ENCODE assay signal across 8 cellular contexts in genomic region chr1:119808972-119809550, GRCh38. TPM values are rescaled to one million over a fixed set of nuclear protein-coding genes. Genes with fewer than 3 reads are reported as not detected.
DNase-seq lines count a peak whose midpoint lies in the region; ATAC-seq, FAIRE-seq and TF ChIP-seq lines count a peak whose summit lies in the region.

No MANE protein-coding gene starts in this region.

- no peaks in the 10 kb centered on the region for H3K4me1 Mint-ChIP-seq in activated naive CD8-positive, alpha-beta T cell treated with anti-CD3 and anti-CD28 coated beads, Interleukin-2, amount 50 U/mL, for 24 hours

- peaks cover 5% of the 10 kb centered on the region for H3K27me3 Mint-ChIP-seq in activated naive CD8-positive, alpha-beta T cell treated with anti-CD3 and anti-CD28 coated beads, Interleukin-2, amount 50 U/mL, for 24 hours

- no peaks in the 10 kb centered on the region for H3K4me1 ChIP-seq in heart right ventricle

- WGBS in heart right ventricle, 2 donors, result 2% methylated on average over 6 of the region's 6 CpGs

- peak; percentile 58 for ATAC-seq in HG02571 (IDR thresholded peaks at IDR 0.05; ENCODE audit: unreplicated experiment)
- peak; percentile 77 for ATAC-seq in activated naive CD8-positive, alpha-beta T cell treated with anti-CD3 and anti-CD28 coated beads, Interleukin-2, amount 50 U/mL, for 24 hours
- peak in 6 of 8 donors; percentile 66 to 82 (median 73) for ATAC-seq in heart right ventricle
- no peak for ATAC-seq in GM18520 (IDR thresholded peaks at IDR 0.05; ENCODE audit: unreplicated experiment)

- TF ChIP-seq CTCF in heart right ventricle (IDR thresholded peaks at IDR 0.05), result peak; percentile 63 to 94 (median 86)

- peak; percentile 67 for FAIRE-seq in G401.6 (lab: Jason Lieb, UNC)

- H3K9me3 Mint-ChIP-seq in activated naive CD8-positive, alpha-beta T cell treated with anti-CD3 and anti-CD28 coated beads, Interleukin-2, amount 50 U/mL, for 24 hours, result no peaks in the 10 kb centered on the region

- DNase-seq in NCI-H146 treated with DMSO at 0.1 percent for 48 hours (lab: John Stamatoyannopoulos, UW; ENCODE audit: unreplicated experiment) (peak; percentile 46), SW480 (ENCODE audit: low spot score) (peak; percentile 64), heart right ventricle (peak; percentile 45 to 70), renal cortical epithelial cell (ENCODE audit: low read depth) (peak; percentile 62)
- DNase-seq in activated naive CD8-positive, alpha-beta T cell treated with anti-CD3 and anti-CD28 coated beads, Interleukin-2, amount 50 U/mL, for 24 hours, result peak; percentile 77

- no peak overlapping the region for H3K4me3 Mint-ChIP-seq in activated naive CD8-positive, alpha-beta T cell treated with anti-CD3 and anti-CD28 coated beads, Interleukin-2, amount 50 U/mL, for 24 hours

- H3K27ac Mint-ChIP-seq in activated naive CD8-positive, alpha-beta T cell treated with anti-CD3 and anti-CD28 coated beads, Interleukin-2, amount 50 U/mL, for 24 hours, result no peak overlapping the region

- no peaks in the 10 kb centered on the region for H3K36me3 Mint-ChIP-seq in activated naive CD8-positive, alpha-beta T cell treated with anti-CD3 and anti-CD28 coated beads, Interleukin-2, amount 50 U/mL, for 24 hours (ENCODE audit: low read depth)

- H3K27ac ChIP-seq in heart right ventricle, result no peak overlapping the region

- no peaks in the 10 kb centered on the region for H3K36me3 ChIP-seq in heart right ventricle

- no peaks in the 10 kb centered on the region for H3K9me3 ChIP-seq in heart right ventricle

- intact Hi-C loops in heart right ventricle (cut with DNase I), result loop anchor here in 3 of 10 donors (2.0 to 10.0 kb wide), 3 partner anchors 64 to 254 kb away; no protein-coding TSS in a partner anchor

- H3K4me3 ChIP-seq in heart right ventricle, result no peak overlapping the region

- peaks cover 0 to 25% (median 18%) of the 10 kb centered on the region in 7 donors for H3K27me3 ChIP-seq in heart right ventricle

RNA-seq across cellular contexts. Expression of gene REG4, which starts 2.2 kb away (rescaled TPM):
- not detected for total RNA-seq in heart right ventricle
- polyA plus RNA-seq in heart right ventricle, result not detected
- not detected in 2 replicates for total RNA-seq in renal cortical epithelial cell

RNA-seq across cellular contexts. Expression of gene HMGCS2, which starts 40.4 kb away (rescaled TPM):
- 100 to 1,000 TPM in 2 of 10 donors, 10 to 100 TPM in 3, 1 to 10 TPM in 4, under 1 TPM in 1; 0.83 to 313 (median 11.2) TPM for total RNA-seq in heart right ventricle
- 10 to 100 TPM in 1 of 2 donors, 1 to 10 TPM in 1; 1.1 to 36.9 TPM for polyA plus RNA-seq in heart right ventricle
- not detected in 2 replicates for total RNA-seq in renal cortical epithelial cell
